In genomic region chr21:26077523-26077922, GRCh38 we compare ENCODE assay signal across 18 cellular contexts.
DNase-seq lines count a peak whose midpoint lies in the region; ATAC-seq and TF ChIP-seq lines count a peak whose summit lies in the region.
"Had no signal": no experiment of that assay in that cellular context is flagged by ENCODE, and none has a peak within 500 bp of the region (broad histone marks: within the 10 kb centered on the region; RNA-seq: fewer than 3 reads in every experiment).

No MANE protein-coding gene starts in this region.

- H3K9me3 ChIP-seq in hepatocyte (ENCODE audit: low read depth), result no peaks in the 10 kb centered on the region
- H3K9me3 ChIP-seq: adrenal gland, uterus had no signal

- H4K20me1 ChIP-seq in hepatocyte (ENCODE audit: insufficient read depth, poor library complexity, severe bottlenecking), result no peaks in the 10 kb centered on the region

- DNase-seq in D341Med (ENCODE audit: low spot score) (peak; percentile 57), NCI-H1694 (lab: John Stamatoyannopoulos, UW) (peak; percentile 79), amniotic epithelial cell (ENCODE audit: low read depth) (peak; percentile 76), hepatocyte (ENCODE audit: low spot score) (peak; percentile 21), GOT3 (lab: John Stamatoyannopoulos, UW) (no peak), AG08396 (ENCODE audit: low spot score) (no peak), dermis blood vessel endothelial cell (no peak)
- DNase-seq: activated CD4-positive, alpha-beta T cell treated with anti-CD3 and anti-CD28 coated beads, Interleukin-2, amount 50 U/mL, for 1 hour; activated gamma-delta T cell; adrenal gland; effector memory CD8-positive, alpha-beta T cell; MM.1S; natural killer cell; NCI-H146; T-helper 1 cell; uterus had no signal

- peaks cover 92% of the 10 kb centered on the region for H3K79me2 ChIP-seq in hepatocyte

- ATAC-seq in GM18498 (IDR thresholded peaks at IDR 0.05; ENCODE audit: unreplicated experiment), result no peak
- ATAC-seq: effector memory CD8-positive, alpha-beta T cell; natural killer cell had no signal

- no peaks in the 10 kb centered on the region for H3K9me2 ChIP-seq in hepatocyte (replicated peaks; ENCODE audit: insufficient read depth)

- no peak for TF ChIP-seq CTCF in hepatocyte (IDR thresholded peaks at IDR 0.05; ENCODE audit: poor library complexity)

- no peaks in the 10 kb centered on the region for H3K36me3 ChIP-seq in hepatocyte (replicated peaks; ENCODE audit: insufficient read depth, low read depth)
- H3K36me3 ChIP-seq: adrenal gland, uterus had no signal

- WGBS in hepatocyte (ENCODE audit: low lambda C conversion rate, missing lambda C conversion rate), result 49% methylated on average over 7 of the region's 7 CpGs

- no peak overlapping the region for H3K4me2 ChIP-seq in hepatocyte
- H3K4me2 ChIP-seq: BLaER1 treated with 17β-estradiol and CSF1 and Interleukin-3, amounts not matched to agents 10 nM and 100 nM had no signal

- no peaks in the 10 kb centered on the region for H3K27me3 ChIP-seq in hepatocyte
- H3K27me3 ChIP-seq: adrenal gland; BLaER1 treated with 17β-estradiol and CSF1 and Interleukin-3, amounts not matched to agents 10 nM and 100 nM; uterus had no signal

- H3K4me3 ChIP-seq in hepatocyte, result no peak overlapping the region
- H3K4me3 ChIP-seq: adrenal gland; BLaER1 treated with 17β-estradiol and CSF1 and Interleukin-3, amounts not matched to agents 10 nM and 100 nM; uterus had no signal

- H3K4me1 ChIP-seq in hepatocyte (ENCODE audit: insufficient read depth), result no peaks in the 10 kb centered on the region
- H3K4me1 ChIP-seq: uterus had no signal

- H2AFZ ChIP-seq in hepatocyte, result no peak overlapping the region

- peak overlapping the region; percentile 28 for H3K27ac ChIP-seq in hepatocyte
- H3K27ac ChIP-seq: adrenal gland; BLaER1 treated with 17β-estradiol and CSF1 and Interleukin-3, amounts not matched to agents 10 nM and 100 nM; uterus had no signal

Comparison
In these comparisons a context has a peak if more than half of its experiments do, and no peak if none do; other contexts are left out.
1. DNase-seq: peak in D341Med (single experiment), NCI-H1694 (single experiment), amniotic epithelial cell (single experiment) and hepatocyte (single experiment); none in GOT3 (single experiment), AG08396 (single experiment) and dermis blood vessel endothelial cell (single experiment).